In genomic region chr10:70664702-70665195, GRCh38 we compare ENCODE assay signal across 1 cellular context.
TF ChIP-seq lines count a peak whose summit lies in the region.

No MANE protein-coding gene starts in this region.

TF ChIP-seq in K562, 482 proteins besides CTCF, POLR2A, EP300 and RAD21 (continued from another document and continues in another):
- peak; percentile 37; the same call in 1 of the 2 replicates for TF ChIP-seq ZBTB9 (CRISPR knock-in tag; IDR thresholded peaks at IDR 0.05)
- TF ChIP-seq RBM39 (optimal IDR thresholded peaks at IDR 0.05; ENCODE audit: low read depth, low read length): no peak
- peak; percentile 70 for TF ChIP-seq MEF2D (tag; conservative IDR thresholded peaks at IDR 0.05; ENCODE audit: low read depth)
- TF ChIP-seq ARID1B (IDR thresholded peaks at IDR 0.05): peak; percentile 58
- no peak for TF ChIP-seq ZNF174 (CRISPR knock-in tag; IDR thresholded peaks at IDR 0.05)
- TF ChIP-seq NCOA1 (IDR thresholded peaks at IDR 0.05; ENCODE audit: low read depth): no peak
- peak; percentile 35 for TF ChIP-seq BRD9 (IDR thresholded peaks at IDR 0.05; ENCODE audit: low read depth, partially characterized antibody)
- 0 out of 2 replicates have a peak, but pooled peaks have one; percentile 28 for TF ChIP-seq SP1 (CRISPR knock-in tag; IDR thresholded peaks at IDR 0.05)
- peak; percentile 84 for TF ChIP-seq L3MBTL2 (IDR thresholded peaks at IDR 0.05)
- no peak for TF ChIP-seq FOXO4 (CRISPR knock-in tag; IDR thresholded peaks at IDR 0.05)
- peak; percentile 85; the same call in 1 of the 2 replicates for TF ChIP-seq HDAC2 (IDR thresholded peaks at IDR 0.05)
- 0 out of 2 replicates have a peak, but pooled peaks have one; percentile 47 for TF ChIP-seq HINFP (tag; conservative IDR thresholded peaks at IDR 0.05; ENCODE audit: low read depth)
- TF ChIP-seq TFE3 (CRISPR knock-in tag; IDR thresholded peaks at IDR 0.05): no peak
- TF ChIP-seq ZNF311 (CRISPR knock-in tag; IDR thresholded peaks at IDR 0.05): 0 out of 2 replicates have a peak, but pooled peaks have one; percentile 58
- TF ChIP-seq ZZZ3 (IDR thresholded peaks at IDR 0.05): no peak
- peak; percentile 62 for TF ChIP-seq HMBOX1 (IDR thresholded peaks at IDR 0.05)
- no peak for TF ChIP-seq CC2D1A (IDR thresholded peaks at IDR 0.05)
- peak; percentile 57 for TF ChIP-seq CBFA2T2 (conservative IDR thresholded peaks at IDR 0.05)
- peak; percentile 36 for TF ChIP-seq TEAD4 (IDR thresholded peaks at IDR 0.05; ENCODE audit: low read length)
- TF ChIP-seq TEAD4 (CRISPR knock-in tag; IDR thresholded peaks at IDR 0.05; ENCODE audit: borderline replicate concordance): no peak
- TF ChIP-seq E2F6 (IDR thresholded peaks at IDR 0.05; ENCODE audit: borderline replicate concordance in 1 of 2, extremely low read depth in 1 of 2, insufficient read depth in 1 of 2, insufficient read length in 1 of 2, low read depth in 1 of 2, low read length in 1 of 2, poor library complexity in 1 of 2, severe bottlenecking in 1 of 2): peak; percentile 14 to 49
- TF ChIP-seq HDAC1 (IDR thresholded peaks at IDR 0.05): peak in 1 of 2 experiments; percentile 84; a peak in 2 of 4 replicates
- no peak for TF ChIP-seq ZEB2 (IDR thresholded peaks at IDR 0.05)
- peak; percentile 67 for TF ChIP-seq CBFA2T3 (IDR thresholded peaks at IDR 0.05)
- TF ChIP-seq PBX2 (CRISPR knock-in tag; IDR thresholded peaks at IDR 0.05; ENCODE audit: low read depth): no peak
- TF ChIP-seq PBX2 (tag; conservative IDR thresholded peaks at IDR 0.05; ENCODE audit: low read depth): peak; percentile 47
- TF ChIP-seq SMARCA5 (IDR thresholded peaks at IDR 0.05): peak; percentile 22; the same call in 1 of the 2 replicates
- peak; percentile 61 for TF ChIP-seq ZNF583 (CRISPR knock-in tag; IDR thresholded peaks at IDR 0.05)
- peak; percentile 83; the same call in 1 of the 2 replicates for TF ChIP-seq DMBX1 (CRISPR knock-in tag; IDR thresholded peaks at IDR 0.05; ENCODE audit: borderline replicate concordance)
- TF ChIP-seq TFAP4 (CRISPR knock-in tag; IDR thresholded peaks at IDR 0.05; ENCODE audit: borderline replicate concordance): peak; percentile 93
- TF ChIP-seq BACH1 (tag; IDR thresholded peaks at IDR 0.05): peak; percentile 87
- no peak for TF ChIP-seq TAF15 (IDR thresholded peaks at IDR 0.05; ENCODE audit: low read depth, low read length)
- TF ChIP-seq ESRRA (IDR thresholded peaks at IDR 0.05; ENCODE audit: borderline replicate concordance, low read depth): peak; percentile 44; the same call in 1 of the 2 replicates
- peak; percentile 64 for TF ChIP-seq ZNF766 (CRISPR knock-in tag; conservative IDR thresholded peaks at IDR 0.05)
- peak; percentile 96 for TF ChIP-seq NFIC (IDR thresholded peaks at IDR 0.05)
- no peak for TF ChIP-seq VEZF1 (CRISPR knock-in tag; IDR thresholded peaks at IDR 0.05)
- TF ChIP-seq PHF21A (IDR thresholded peaks at IDR 0.05; ENCODE audit: borderline replicate concordance, low read depth): 0 out of 2 replicates have a peak, but pooled peaks have one; percentile 43
- 0 out of 2 replicates have a peak, but pooled peaks have one; percentile 18 for TF ChIP-seq HSF4 (CRISPR knock-in tag; IDR thresholded peaks at IDR 0.05; ENCODE audit: borderline replicate concordance)
- no peak for TF ChIP-seq NR4A1 (CRISPR knock-in tag; IDR thresholded peaks at IDR 0.05)
- 0 out of 2 replicates have a peak, but pooled peaks have one; percentile 77 for TF ChIP-seq NR4A1 (tag; IDR thresholded peaks at IDR 0.05)
